17 cellular contexts compared by ENCODE assay signal in the genomic region with DNA sequence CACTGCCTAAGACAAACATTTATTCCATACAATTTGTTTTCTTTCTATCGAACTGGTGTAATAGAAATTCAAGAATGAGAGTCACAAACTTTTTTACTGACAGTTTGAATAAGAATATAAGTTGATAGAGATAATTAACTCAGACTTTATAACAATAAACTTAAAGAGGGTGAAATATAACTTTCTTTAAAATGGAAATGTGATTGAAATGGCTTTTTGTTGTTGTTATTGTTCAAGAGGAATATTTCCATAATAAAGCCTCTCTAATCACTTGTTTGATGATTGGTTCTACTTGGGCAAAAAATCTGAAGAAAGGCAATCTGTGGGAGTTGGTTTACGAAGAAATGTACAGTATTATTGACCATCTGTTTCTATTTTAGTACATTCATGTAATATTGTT.
DNase-seq lines count a peak whose midpoint lies in the region; ATAC-seq, FAIRE-seq and TF ChIP-seq lines count a peak whose summit lies in the region.
"Had no signal": no experiment of that assay in that cellular context is flagged by ENCODE, and none has a peak within 500 bp of the region (broad histone marks: within the 10 kb centered on the region; RNA-seq: fewer than 3 reads in every experiment).

No MANE protein-coding gene starts in this region.

- ATAC-seq in GM21390 (IDR thresholded peaks at IDR 0.05; ENCODE audit: unreplicated experiment), result no peak
- ATAC-seq: CD8-positive, alpha-beta T cell; HCT116; HepG2 had no signal

- intact Hi-C loops in activated T-helper 2 cell treated with anti-CD3 and anti-CD28 coated beads, Interferon-gamma antibody, Interleukin-2, Interleukin-4, amounts not matched to agents 10 μg/mL and 5 μg/mL and 100 μg/mL, durations not matched to agents 14 hours and 24 hours and 36 hours (cut with micrococcal nuclease), result no loop called here

- H3K36me3 ChIP-seq in small intestine (ENCODE audit: control insufficient read depth in 2 of 2, insufficient read depth in 2 of 2, low read length in 2 of 2), result no peaks in the 10 kb centered on the region

- peak overlapping the region; percentile 0 for H3K27ac Mint-ChIP-seq in activated T-cell treated with anti-CD3 and anti-CD28 coated beads, Interleukin-2, amount 50 U/mL, for 24 hours
- peak overlapping the region; percentile 22 for H3K27ac Mint-ChIP-seq in activated T-helper 2 cell treated with anti-CD3 and anti-CD28 coated beads, Interferon-gamma antibody, Interleukin-2, Interleukin-4, amounts not matched to agents 10 μg/mL and 5 μg/mL and 100 μg/mL, durations not matched to agents 14 hours and 24 hours and 36 hours
- H3K27ac Mint-ChIP-seq in nephron progenitor cell, result no peak overlapping the region
- H3K27ac Mint-ChIP-seq: CD8-positive, alpha-beta T cell had no signal

- WGBS in small intestine, 3 donors, result 64 to 85% (median 77%) methylated on average over 2 of the region's 2 CpGs

- peaks cover 57% of the 10 kb centered on the region for H3K36me3 Mint-ChIP-seq in activated T-cell treated with anti-CD3 and anti-CD28 coated beads, Interleukin-2, amount 50 U/mL, for 24 hours (ENCODE audit: low read depth)
- H3K36me3 Mint-ChIP-seq in activated T-helper 2 cell treated with anti-CD3 and anti-CD28 coated beads, Interferon-gamma antibody, Interleukin-2, Interleukin-4, amounts not matched to agents 10 μg/mL and 5 μg/mL and 100 μg/mL, durations not matched to agents 14 hours and 24 hours and 36 hours (ENCODE audit: low read depth), result peaks cover 63% of the 10 kb centered on the region
- no peaks in the 10 kb centered on the region for H3K36me3 Mint-ChIP-seq in nephron progenitor cell (ENCODE audit: low read depth)

- no peak for TF ChIP-seq CTCF in nephron progenitor cell (IDR thresholded peaks at IDR 0.05)

- H3K27ac ChIP-seq in small intestine (ENCODE audit: low read depth in 1 of 2, low read length in 1 of 2), result no peak overlapping the region
- H3K27ac ChIP-seq: 22Rv1 had no signal

- no peaks in the 10 kb centered on the region for H3K27me3 ChIP-seq in small intestine (ENCODE audit: control insufficient read depth in 2 of 2, insufficient read depth in 2 of 2, low read length in 2 of 2)

- FAIRE-seq in small intestine (lab: Jason Lieb, UNC), result peak; percentile 41
- FAIRE-seq: GM18507, HepG2, HTR-8/SVneo had no signal

- H3K4me1 Mint-ChIP-seq in activated T-cell treated with anti-CD3 and anti-CD28 coated beads, Interleukin-2, amount 50 U/mL, for 24 hours (ENCODE audit: low read depth), result peaks cover 57% of the 10 kb centered on the region
- H3K4me1 Mint-ChIP-seq in activated T-helper 2 cell treated with anti-CD3 and anti-CD28 coated beads, Interferon-gamma antibody, Interleukin-2, Interleukin-4, amounts not matched to agents 10 μg/mL and 5 μg/mL and 100 μg/mL, durations not matched to agents 14 hours and 24 hours and 36 hours (ENCODE audit: low read depth), result peaks cover 52% of the 10 kb centered on the region
- peaks cover 12% of the 10 kb centered on the region for H3K4me1 Mint-ChIP-seq in nephron progenitor cell

- H3K4me3 ChIP-seq in small intestine (ENCODE audit: low read depth in 1 of 2, low read length in 2 of 2), result no peak overlapping the region

- H3K9me3 Mint-ChIP-seq in activated T-cell treated with anti-CD3 and anti-CD28 coated beads, Interleukin-2, amount 50 U/mL, for 24 hours, result no peaks in the 10 kb centered on the region
- no peaks in the 10 kb centered on the region for H3K9me3 Mint-ChIP-seq in activated T-helper 2 cell treated with anti-CD3 and anti-CD28 coated beads, Interferon-gamma antibody, Interleukin-2, Interleukin-4, amounts not matched to agents 10 μg/mL and 5 μg/mL and 100 μg/mL, durations not matched to agents 14 hours and 24 hours and 36 hours
- H3K9me3 Mint-ChIP-seq in nephron progenitor cell, result no peaks in the 10 kb centered on the region
- H3K9me3 Mint-ChIP-seq: CD14-positive monocyte; CD8-positive, alpha-beta T cell had no signal

- peaks cover 0 to 5% of the 10 kb centered on the region in 2 donors for H3K4me1 ChIP-seq in small intestine (ENCODE audit: control insufficient read depth in 2 of 2, insufficient read depth in 1 of 2, low read depth in 1 of 2, low read length in 1 of 2)

- no peaks in the 10 kb centered on the region for H3K27me3 Mint-ChIP-seq in activated T-cell treated with anti-CD3 and anti-CD28 coated beads, Interleukin-2, amount 50 U/mL, for 24 hours
- no peaks in the 10 kb centered on the region for H3K27me3 Mint-ChIP-seq in activated T-helper 2 cell treated with anti-CD3 and anti-CD28 coated beads, Interferon-gamma antibody, Interleukin-2, Interleukin-4, amounts not matched to agents 10 μg/mL and 5 μg/mL and 100 μg/mL, durations not matched to agents 14 hours and 24 hours and 36 hours (ENCODE audit: low read depth)
- no peaks in the 10 kb centered on the region for H3K27me3 Mint-ChIP-seq in nephron progenitor cell (ENCODE audit: low read depth, poor library complexity)

- no peak for DNase-seq in activated T-cell treated with anti-CD3 and anti-CD28 coated beads, Interleukin-2, amount 50 U/mL, for 24 hours
- no peak for DNase-seq in activated T-cell treated with anti-CD3 and anti-CD28 coated beads, Interleukin-2, amount 50 U/mL, for 1 hour
- peak; percentile 2 for DNase-seq in NCI-H524 treated with DMSO at 0.1 percent for 48 hours (lab: John Stamatoyannopoulos, UW)
- no peak for DNase-seq in activated T-helper 2 cell treated with anti-CD3 and anti-CD28 coated beads, Interferon-gamma antibody, Interleukin-2, Interleukin-4, amounts not matched to agents 10 μg/mL and 5 μg/mL and 100 μg/mL, durations not matched to agents 14 hours and 24 hours and 36 hours (ENCODE audit: low spot score)
- DNase-seq in small intestine, result no peak
- DNase-seq in stimulated activated CD4-positive, alpha-beta T cell treated with anti-CD3 and anti-CD28 coated beads, Interleukin-2, amount 100 ng/mL, for 48 hours, result no peak
- no peak for DNase-seq in nephron progenitor cell
- DNase-seq: CD8-positive, alpha-beta T cell; COR-L47; DMS53 had no signal

- H3K4me3 Mint-ChIP-seq in activated T-cell treated with anti-CD3 and anti-CD28 coated beads, Interleukin-2, amount 50 U/mL, for 24 hours, result no peak overlapping the region
- no peak overlapping the region for H3K4me3 Mint-ChIP-seq in activated T-helper 2 cell treated with anti-CD3 and anti-CD28 coated beads, Interferon-gamma antibody, Interleukin-2, Interleukin-4, amounts not matched to agents 10 μg/mL and 5 μg/mL and 100 μg/mL, durations not matched to agents 14 hours and 24 hours and 36 hours (ENCODE audit: low read depth)
- no peak overlapping the region for H3K4me3 Mint-ChIP-seq in nephron progenitor cell
- H3K4me3 Mint-ChIP-seq: CD14-positive monocyte; CD8-positive, alpha-beta T cell had no signal

- H3K9me3 ChIP-seq in small intestine (ENCODE audit: control insufficient read depth, low read depth), result no peaks in the 10 kb centered on the region
